16 cellular contexts compared by ENCODE assay signal in genomic region chr3:37559461-37559860, GRCh38.
DNase-seq lines count a peak whose midpoint lies in the region; FAIRE-seq and TF ChIP-seq lines count a peak whose summit lies in the region.
"Had no signal": no experiment of that assay in that cellular context is flagged by ENCODE, and none has a peak within 500 bp of the region (broad histone marks: within the 10 kb centered on the region; RNA-seq: fewer than 3 reads in every experiment).

No MANE protein-coding gene starts in this region.

- no peak overlapping the region for H3K27ac Mint-ChIP-seq in astrocyte (ENCODE audit: unreplicated experiment)
- H3K27ac Mint-ChIP-seq: activated naive CD8-positive, alpha-beta T cell had no signal

- no peak overlapping the region for H2AFZ ChIP-seq in astrocyte (ENCODE audit: low read depth, low read length)
- H2AFZ ChIP-seq: PC-9 had no signal

- H3K36me3 Mint-ChIP-seq in astrocyte (ENCODE audit: low read depth, unreplicated experiment) = no peaks in the 10 kb centered on the region
- H3K36me3 Mint-ChIP-seq: activated naive CD8-positive, alpha-beta T cell had no signal

- peaks cover 4% of the 10 kb centered on the region for H3K27me3 Mint-ChIP-seq in astrocyte (ENCODE audit: low read depth, unreplicated experiment)
- H3K27me3 Mint-ChIP-seq: activated naive CD8-positive, alpha-beta T cell had no signal

- no peak overlapping the region for H3K4me3 ChIP-seq in astrocyte (ENCODE audit: insufficient read depth, low read depth, low read length)
- H3K4me3 ChIP-seq: PC-9, vagina had no signal

- H4K20me1 ChIP-seq in astrocyte (ENCODE audit: insufficient read depth, low read length) = no peaks in the 10 kb centered on the region

- no peak overlapping the region for H3K9ac ChIP-seq in astrocyte (ENCODE audit: low read length)

- H3K9me3 ChIP-seq in astrocyte (ENCODE audit: insufficient read depth, low read depth, low read length) = no peaks in the 10 kb centered on the region
- H3K9me3 ChIP-seq: vagina had no signal

- H3K4me2 ChIP-seq in astrocyte (ENCODE audit: low read length) = peak overlapping the region; percentile 1
- H3K4me2 ChIP-seq: PC-9 had no signal

- FAIRE-seq in astrocyte (lab: Jason Lieb, UNC) = no peak
- FAIRE-seq: GM19239, H1, islet of Langerhans had no signal

- no peak overlapping the region for H3K27ac ChIP-seq in astrocyte (ENCODE audit: low read depth, low read length)
- H3K27ac ChIP-seq: PC-9, vagina had no signal

- peaks cover 7% of the 10 kb centered on the region for H3K27me3 ChIP-seq in astrocyte (ENCODE audit: insufficient read depth, low read length)
- H3K27me3 ChIP-seq: vagina had no signal

- H3K4me1 ChIP-seq in astrocyte (ENCODE audit: insufficient read depth, low read length) = no peaks in the 10 kb centered on the region
- H3K4me1 ChIP-seq: vagina had no signal

- DNase-seq in NCI-H2107 treated with DMSO at 0.1 percent for 48 hours (lab: John Stamatoyannopoulos, UW; ENCODE audit: unreplicated experiment) (peak; percentile 67), NCI-H2107 (lab: John Stamatoyannopoulos, UW) (no peak), NCI-H146 treated with DMSO at 0.1 percent for 48 hours (lab: John Stamatoyannopoulos, UW; ENCODE audit: unreplicated experiment) (peak; percentile 36), astrocyte (ENCODE audit: low read depth) (peak; percentile 29), renal cortical epithelial cell (ENCODE audit: low read depth) (peak; percentile 43), erythroblast (lab: John Stamatoyannopoulos, UW) (no peak), NCI-H1048 (lab: John Stamatoyannopoulos, UW) (no peak), NOMO-1 treated with dmso at 0.1 percent for 144 hours (lab: John Stamatoyannopoulos, UW; ENCODE audit: unreplicated experiment) (no peak)
- DNase-seq: activated CD8-positive, alpha-beta memory T cell treated with anti-CD3 and anti-CD28 coated beads, Interleukin-2, amount 50 U/mL, for 48 hours; DND-41; PC-9 had no signal

- no peaks in the 10 kb centered on the region for H3K36me3 ChIP-seq in astrocyte (ENCODE audit: insufficient read depth, low read length)
- H3K36me3 ChIP-seq: vagina had no signal

- peaks cover 13% of the 10 kb centered on the region for H3K4me1 Mint-ChIP-seq in astrocyte (ENCODE audit: low read depth, unreplicated experiment)

- H3K4me3 Mint-ChIP-seq in astrocyte (ENCODE audit: unreplicated experiment) = no peak overlapping the region
- H3K4me3 Mint-ChIP-seq: activated naive CD8-positive, alpha-beta T cell had no signal

- H3K9me3 Mint-ChIP-seq in astrocyte (ENCODE audit: unreplicated experiment) = no peaks in the 10 kb centered on the region

- no peaks in the 10 kb centered on the region for H3K79me2 ChIP-seq in astrocyte (ENCODE audit: insufficient read depth, low read length)

- TF ChIP-seq POLR2A in erythroblast (IDR thresholded peaks at IDR 0.05; ENCODE audit: low read length) = no peak

- no peak for TF ChIP-seq CTCF in astrocyte (IDR thresholded peaks at IDR 0.05; ENCODE audit: insufficient read depth, low read depth, low read length)

Comparison
In these comparisons a context has a peak if more than half of its experiments do, and no peak if none do; other contexts are left out.
1. DNase-seq: peak in NCI-H2107 treated with DMSO at 0.1 percent for 48 hours (single experiment), NCI-H146 treated with DMSO at 0.1 percent for 48 hours (single experiment), astrocyte (single experiment) and renal cortical epithelial cell (single experiment); none in NCI-H2107 (single experiment), erythroblast (0 of 2), NCI-H1048 (single experiment) and NOMO-1 treated with dmso at 0.1 percent for 144 hours (single experiment).